13 cellular contexts compared by ENCODE assay signal in the genomic region with DNA sequence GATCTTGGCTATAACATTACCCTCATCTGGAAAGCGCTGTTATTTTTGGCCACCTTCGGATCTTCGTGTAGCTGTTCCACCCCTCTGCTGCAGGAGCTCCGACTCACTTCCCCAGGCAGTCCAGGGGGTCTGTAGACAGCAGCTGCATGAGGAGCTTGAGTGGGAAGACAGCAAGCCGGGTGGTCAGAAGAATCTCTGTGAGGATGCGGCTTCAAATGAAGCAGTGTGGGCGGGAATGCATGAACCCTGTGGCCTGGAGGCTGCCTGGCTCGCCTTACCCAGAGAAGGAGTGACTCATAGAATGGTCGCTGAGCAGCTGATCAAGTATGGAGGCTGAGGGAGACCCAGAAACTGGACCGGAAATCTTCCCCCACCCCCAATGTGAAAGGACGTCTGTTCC. TPM values are rescaled to one million over a fixed set of nuclear protein-coding genes. Genes with fewer than 3 reads are reported as not detected.
DNase-seq lines count a peak whose midpoint lies in the region; ATAC-seq, FAIRE-seq and TF ChIP-seq lines count a peak whose summit lies in the region.
"Had no signal": no experiment of that assay in that cellular context is flagged by ENCODE, and none has a peak within 500 bp of the region (broad histone marks: within the 10 kb centered on the region; RNA-seq: fewer than 3 reads in every experiment).

No MANE protein-coding gene starts in this region.

- WGBS in small intestine, 3 donors = 62 to 83% (median 83%) methylated on average over 11 of the region's 11 CpGs

- H3K4me3 Mint-ChIP-seq in mesothelial cell of epicardium = no peak overlapping the region
- H3K4me3 Mint-ChIP-seq: activated CD4-positive, alpha-beta T cell treated with anti-CD3 and anti-CD28 coated beads, Interleukin-2, amount 10 ng/mL, durations not matched to agents 24 days and 14 days; activated naive CD4-positive, alpha-beta T cell treated with anti-CD3 and anti-CD28 coated beads, Interleukin-2, amount 50 U/mL, for 24 hours; stimulated activated naive CD8-positive, alpha-beta T cell treated with anti-CD3 and anti-CD28 coated beads, Interleukin-15, amount 100 ng/mL, for 72 hours had no signal

- RAD21 ChIA-PET in HCT116 (lab: Charles Lee; ENCODE audit: low non-redundant PET in 1 of 2, low total read pairs in 2 of 2, uncharacterized antibody in 2 of 2, unreplicated experiment in 2 of 2) = no interaction called here

- H3K9me3 Mint-ChIP-seq in mesothelial cell of epicardium = peaks cover 11% of the 10 kb centered on the region
- H3K9me3 Mint-ChIP-seq: activated CD4-positive, alpha-beta T cell treated with anti-CD3 and anti-CD28 coated beads, Interleukin-2, amount 10 ng/mL, durations not matched to agents 24 days and 14 days had no signal

- intact Hi-C loops in HCT116 (cut with micrococcal nuclease) (no loop called here), left cardiac atrium (cut with DNase I) (loop anchor here in 1 of 2 donors (10.0 kb wide), 1 partner anchor 81 kb away; no protein-coding TSS in a partner anchor)

- no peak for TF ChIP-seq RAD21 in HCT116 (IDR thresholded peaks at IDR 0.05; ENCODE audit: low read depth)

- FAIRE-seq in small intestine (lab: Jason Lieb, UNC) = no peak

- H3K9me2 ChIP-seq in HCT116 (ENCODE audit: insufficient read depth) (no peaks in the 10 kb centered on the region), Karpas-422 (replicated peaks; ENCODE audit: insufficient read depth, low read length) (no peaks in the 10 kb centered on the region)

- TF ChIP-seq CTCF in HCT116 (IDR thresholded peaks at IDR 0.05 in 2 of 3, conservative IDR thresholded peaks at IDR 0.05 in 1 of 3; ENCODE audit: borderline replicate concordance in 1 of 3, insufficient read depth in 1 of 3, low read depth in 2 of 3, low read length in 2 of 3) (no peak), mesothelial cell of epicardium (IDR thresholded peaks at IDR 0.05; ENCODE audit: unreplicated experiment) (no peak)

- no peaks in the 10 kb centered on the region for H4K20me1 ChIP-seq in HCT116 (ENCODE audit: insufficient read depth)
- H4K20me1 ChIP-seq in Karpas-422 (ENCODE audit: insufficient read depth, low read depth, low read length) = no peaks in the 10 kb centered on the region

- no peak overlapping the region for H2AFZ ChIP-seq in HCT116 (ENCODE audit: low read depth, low read length, poor library complexity, severe bottlenecking)
- H2AFZ ChIP-seq in Karpas-422 (ENCODE audit: low read length) = no peak overlapping the region

- CTCF ChIA-PET in HCT116 (lab: Charles Lee) = no interaction called here

- peak overlapping the region; percentile 46 for H3K4me2 ChIP-seq in HCT116 (ENCODE audit: low read length)
- no peak overlapping the region for H3K4me2 ChIP-seq in Karpas-422 (ENCODE audit: low read depth, low read length, poor library complexity, severe bottlenecking)

- no peak overlapping the region for H3K4me3 ChIP-seq in HCT116 (replicated peaks in 1 of 2; ENCODE audit: low read depth in 1 of 2, low read length in 2 of 2)
- no peak overlapping the region for H3K4me3 ChIP-seq in adipocyte (ENCODE audit: low read length)
- no peak overlapping the region for H3K4me3 ChIP-seq in skeletal muscle cell (ENCODE audit: low read depth, low read length)
- no peak overlapping the region for H3K4me3 ChIP-seq in Karpas-422 (ENCODE audit: low read length)
- H3K4me3 ChIP-seq in small intestine (ENCODE audit: low read depth in 1 of 2, low read length in 2 of 2) = no peak overlapping the region

- DNase-seq in HCT116 (ENCODE audit: low read depth, low spot score) (no peak), adipocyte (ENCODE audit: low read depth) (peak; percentile 77), left cardiac atrium (peak; percentile 29), skeletal muscle cell (ENCODE audit: low read depth) (peak; percentile 100), Karpas-422 (no peak), small intestine (no peak), globus pallidus (ENCODE audit: low spot score) (no peak), mesothelial cell of epicardium (ENCODE audit: low spot score in 2 of 2, unreplicated experiment in 2 of 2) (no peak)
- DNase-seq: activated CD4-positive, alpha-beta T cell treated with anti-CD3 and anti-CD28 coated beads, Interleukin-2, amount 10 ng/mL, durations not matched to agents 24 days and 14 days; NCI-H1930; RPMI8226; stimulated activated naive CD8-positive, alpha-beta T cell treated with anti-CD3 and anti-CD28 coated beads, Interleukin-15, amount 100 ng/mL, for 72 hours had no signal

- H3K27ac Mint-ChIP-seq in mesothelial cell of epicardium = no peak overlapping the region
- H3K27ac Mint-ChIP-seq: activated CD4-positive, alpha-beta T cell treated with anti-CD3 and anti-CD28 coated beads, Interleukin-2, amount 10 ng/mL, durations not matched to agents 24 days and 14 days; activated naive CD4-positive, alpha-beta T cell treated with anti-CD3 and anti-CD28 coated beads, Interleukin-2, amount 50 U/mL, for 24 hours; stimulated activated naive CD8-positive, alpha-beta T cell treated with anti-CD3 and anti-CD28 coated beads, Interleukin-15, amount 100 ng/mL, for 72 hours had no signal

- no peak for TF ChIP-seq POLR2A in HCT116 (IDR thresholded peaks at IDR 0.05; ENCODE audit: borderline replicate concordance, extremely low read depth, insufficient read depth, insufficient read length)

- H3K4me1 ChIP-seq in HCT116 (ENCODE audit: control insufficient read depth in 1 of 2, insufficient read depth in 2 of 2, low read length in 2 of 2) (peaks cover 21 to 25% of the 10 kb centered on the region in 2 experiments), adipocyte (ENCODE audit: control insufficient read depth, insufficient read depth, low read length) (peaks cover 8% of the 10 kb centered on the region), Karpas-422 (ENCODE audit: low read length) (no peaks in the 10 kb centered on the region), small intestine (ENCODE audit: control insufficient read depth in 2 of 2, insufficient read depth in 1 of 2, low read depth in 1 of 2, low read length in 1 of 2) (no peaks in the 10 kb centered on the region)

- no peaks in the 10 kb centered on the region for H3K27me3 Mint-ChIP-seq in mesothelial cell of epicardium (ENCODE audit: low read depth)
- H3K27me3 Mint-ChIP-seq: activated CD4-positive, alpha-beta T cell treated with anti-CD3 and anti-CD28 coated beads, Interleukin-2, amount 10 ng/mL, durations not matched to agents 24 days and 14 days had no signal

- H3K9ac ChIP-seq in HCT116 (ENCODE audit: low read length) = no peak overlapping the region
- H3K9ac ChIP-seq in adipocyte (ENCODE audit: low read length) = no peak overlapping the region
- no peak overlapping the region for H3K9ac ChIP-seq in Karpas-422 (ENCODE audit: low read length)

- no peaks in the 10 kb centered on the region for H3K79me2 ChIP-seq in HCT116 (ENCODE audit: insufficient read depth, low read length)
- no peaks in the 10 kb centered on the region for H3K79me2 ChIP-seq in Karpas-422 (ENCODE audit: low read length)

- peak; percentile 85 for ATAC-seq in HCT116
- peak; percentile 24 to 84 for ATAC-seq in left cardiac atrium
- ATAC-seq: stimulated activated naive CD8-positive, alpha-beta T cell treated with anti-CD3 and anti-CD28 coated beads, Interleukin-15, amount 100 ng/mL, for 72 hours had no signal

- H3K36me3 Mint-ChIP-seq in mesothelial cell of epicardium = peaks cover 71% of the 10 kb centered on the region
- H3K36me3 Mint-ChIP-seq: activated naive CD4-positive, alpha-beta T cell treated with anti-CD3 and anti-CD28 coated beads, Interleukin-2, amount 50 U/mL, for 24 hours had no signal

- no peaks in the 10 kb centered on the region for H3K9me3 ChIP-seq in HCT116 (ENCODE audit: control insufficient read depth in 1 of 2, insufficient read depth in 1 of 2, low read depth in 1 of 2, low read length in 2 of 2)
- no peaks in the 10 kb centered on the region for H3K9me3 ChIP-seq in adipocyte (ENCODE audit: control insufficient read depth, low read length)
- H3K9me3 ChIP-seq in Karpas-422 (ENCODE audit: low read length) = peaks cover 21% of the 10 kb centered on the region
- no peaks in the 10 kb centered on the region for H3K9me3 ChIP-seq in small intestine (ENCODE audit: control insufficient read depth, low read depth)

- H3K27me3 ChIP-seq in HCT116 (ENCODE audit: insufficient read depth, low read length) (no peaks in the 10 kb centered on the region), adipocyte (replicated peaks; ENCODE audit: control insufficient read depth, insufficient read depth, low read length) (no peaks in the 10 kb centered on the region), Karpas-422 (ENCODE audit: low read length) (no peaks in the 10 kb centered on the region), small intestine (ENCODE audit: control insufficient read depth in 2 of 2, insufficient read depth in 2 of 2, low read length in 2 of 2) (no peaks in the 10 kb centered on the region)

- BruUV-seq in HCT116 (replicated peaks; lab: Mats Ljungman, UMichigan) = no TSS peak

- H3K36me3 ChIP-seq in HCT116 (ENCODE audit: control insufficient read depth in 1 of 2, insufficient read depth in 2 of 2, low read length in 2 of 2) (no peaks in the 10 kb centered on the region), adipocyte (ENCODE audit: control insufficient read depth, insufficient read depth, low read length, severe bottlenecking) (peaks cover 3% of the 10 kb centered on the region), Karpas-422 (ENCODE audit: insufficient read depth, low read length) (no peaks in the 10 kb centered on the region), small intestine (ENCODE audit: control insufficient read depth in 2 of 2, insufficient read depth in 2 of 2, low read length in 2 of 2) (no peaks in the 10 kb centered on the region)

- H3K27ac ChIP-seq in HCT116 (ENCODE audit: low read depth, low read length) = no peak overlapping the region
- H3K27ac ChIP-seq in Karpas-422 (ENCODE audit: low read length) = no peak overlapping the region
- no peak overlapping the region for H3K27ac ChIP-seq in small intestine (ENCODE audit: low read depth in 1 of 2, low read length in 1 of 2)

- POLR2A ChIA-PET in HCT116 (lab: Charles Lee) = no interaction called here

- H3K4me1 Mint-ChIP-seq in mesothelial cell of epicardium = no peaks in the 10 kb centered on the region
- H3K4me1 Mint-ChIP-seq: activated CD4-positive, alpha-beta T cell treated with anti-CD3 and anti-CD28 coated beads, Interleukin-2, amount 10 ng/mL, durations not matched to agents 24 days and 14 days; activated naive CD4-positive, alpha-beta T cell treated with anti-CD3 and anti-CD28 coated beads, Interleukin-2, amount 50 U/mL, for 24 hours; stimulated activated naive CD8-positive, alpha-beta T cell treated with anti-CD3 and anti-CD28 coated beads, Interleukin-15, amount 100 ng/mL, for 72 hours had no signal

TF ChIP-seq in HCT116, 20 proteins besides CTCF, POLR2A, EP300 and RAD21 (continues in another document):
- TF ChIP-seq CBX3 (IDR thresholded peaks at IDR 0.05; ENCODE audit: low read depth) (0 out of 2 replicates have a peak, but pooled peaks have one; percentile 15), POLR2AphosphoS5 (IDR thresholded peaks at IDR 0.05; ENCODE audit: low read depth, low read length) (no peak), CEBPB (IDR thresholded peaks at IDR 0.05; ENCODE audit: low read depth) (no peak)

RNA-seq across cellular contexts. Expression of gene NR2F2, which starts 45.2 kb away (rescaled TPM):
- total RNA-seq in HCT116 (2021; ENCODE audit: unreplicated experiment) (61.4 TPM), left cardiac atrium (10 to 100 TPM; 41.2 to 43.5 TPM), mesothelial cell of epicardium (126 to 134 TPM (median 128 TPM) in 3 replicates)
- 26.9 and 28.0 TPM in 2 replicates for polyA plus RNA-seq in HCT116 (2012)
- not detected in 2 replicates for total RNA-seq in Karpas-422 (2014; rRNA removed; shearing (Covaris generic); ENCODE audit: low replicate concordance)
- 10 to 100 TPM in 1 of 3 donors, 1 to 10 TPM in 2; 3.6 to 26.3 (median 4.9) TPM for polyA plus RNA-seq in small intestine
- total RNA-seq: activated CD4-positive, alpha-beta T cell treated with anti-CD3 and anti-CD28 coated beads, Interleukin-2, amount 10 ng/mL, durations not matched to agents 24 days and 14 days had no signal

Comparison
In these comparisons a context has a peak if more than half of its experiments do, and no peak if none do; other contexts are left out.
1. DNase-seq: peak in adipocyte (single experiment), left cardiac atrium (single experiment) and skeletal muscle cell (single experiment); none in HCT116 (single experiment), Karpas-422 (single experiment), small intestine (single experiment), globus pallidus (single experiment) and mesothelial cell of epicardium (0 of 2).
2. RNA of gene NR2F2, which starts 45.2 kb away (total RNA-seq): 126 to 134 TPM in mesothelial cell of epicardium, 61.4 TPM in HCT116 (single experiment) and 41.2 to 43.5 TPM in left cardiac atrium; not detected in Karpas-422; every median in the first group is over 10 times any median in the second.